Comparison of ENCODE assay signal across 12 cellular contexts in the genomic region with DNA sequence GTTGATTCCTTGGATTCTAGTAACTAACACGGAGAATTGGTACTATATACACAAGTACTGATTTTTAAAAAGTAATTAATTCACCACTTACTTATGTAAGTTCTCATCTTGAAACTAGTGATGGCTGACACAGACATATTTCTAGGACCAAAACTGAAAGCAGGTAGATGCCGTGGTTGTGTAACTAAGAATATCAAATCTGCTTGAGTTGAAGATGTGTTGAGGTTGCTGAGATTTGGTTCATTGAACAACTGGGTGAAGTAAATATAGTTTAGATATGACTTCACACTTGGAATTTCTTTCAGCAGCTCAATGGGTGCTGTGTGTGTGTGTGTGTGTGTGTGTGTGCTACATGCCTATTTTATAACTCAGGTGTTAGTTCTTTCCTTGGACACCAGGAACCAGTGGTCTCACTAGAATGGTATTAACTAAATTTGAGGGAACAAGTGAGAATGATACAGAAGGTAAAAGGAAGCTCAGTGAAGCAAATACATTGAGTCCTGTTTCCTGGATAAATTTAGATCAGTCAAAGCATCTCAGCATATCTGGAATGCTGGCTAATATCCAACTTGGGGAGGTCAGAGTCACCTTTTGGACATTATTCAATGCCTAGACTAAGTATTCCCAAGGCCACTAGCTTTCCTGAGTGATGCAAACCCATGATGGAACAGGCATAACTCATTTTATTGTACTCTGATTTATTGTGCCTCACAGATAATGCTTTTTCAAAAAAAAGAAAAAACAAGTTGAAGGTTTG.
DNase-seq lines count a peak whose midpoint lies in the region; ATAC-seq, FAIRE-seq and TF ChIP-seq lines count a peak whose summit lies in the region.
"Had no signal": no experiment of that assay in that cellular context is flagged by ENCODE, and none has a peak within 500 bp of the region (broad histone marks: within the 10 kb centered on the region; RNA-seq: fewer than 3 reads in every experiment).

No MANE protein-coding gene starts in this region.

- no peaks in the 10 kb centered on the region for H3K79me2 ChIP-seq in endothelial cell of umbilical vein (ENCODE audit: control insufficient read depth, insufficient read depth, low read length)

- dilution Hi-C loops in endothelial cell of umbilical vein (cut with MboI; ENCODE audit: extremely low pct_ligation_motif_present, low sequenced_read_pairs) = no loop called here

- H3K4me1 ChIP-seq in endothelial cell of umbilical vein (ENCODE audit: control insufficient read depth, extremely low read depth, insufficient read depth, low read length) (no peaks in the 10 kb centered on the region), aorta (ENCODE audit: control insufficient read depth in 1 of 2, insufficient read depth in 2 of 2, low read length in 2 of 2) (peaks cover 0 to 2% of the 10 kb centered on the region in 2 donors), sigmoid colon (no peaks in the 10 kb centered on the region)

- no peak for FAIRE-seq in endothelial cell of umbilical vein (lab: Jason Lieb, UNC)

- TF ChIP-seq CTCF in endothelial cell of umbilical vein (IDR thresholded peaks at IDR 0.05; ENCODE audit: extremely low read depth in 1 of 2, insufficient read depth in 1 of 2, low read depth in 1 of 2, low read length in 2 of 2) (no peak), Calu3 (IDR thresholded peaks at IDR 0.05; ENCODE audit: unreplicated experiment) (no peak), sigmoid colon (IDR thresholded peaks at IDR 0.05) (no peak)

- BruUV-seq in endothelial cell of umbilical vein (replicated peaks; lab: Mats Ljungman, UMichigan) (no TSS peak), Calu3 (replicated peaks; lab: Mats Ljungman, UMichigan) (no TSS peak)

- WGBS in aorta, 2 donors = 92 to 95% methylated on average over 2 of the region's 2 CpGs
- 67 to 79% methylated on average over 2 of the region's 2 CpGs for WGBS in sigmoid colon, 2 donors

- no peaks in the 10 kb centered on the region for H3K27me3 Mint-ChIP-seq in Calu3 (ENCODE audit: unreplicated experiment)

- no peak overlapping the region for H3K27ac ChIP-seq in endothelial cell of umbilical vein (ENCODE audit: insufficient read depth, low read depth, low read length)
- H3K27ac ChIP-seq in aorta (ENCODE audit: low read depth in 1 of 2, low read length in 2 of 2) = no peak overlapping the region
- no peak overlapping the region for H3K27ac ChIP-seq in sigmoid colon

- POLR2A ChIA-PET in endothelial cell of umbilical vein (lab: Charles Lee) = interaction anchor here (0.6 kb wide), 1 partner anchor 85 kb away, joined by 4 read pairs; no protein-coding TSS in a partner anchor

- H3K9me3 Mint-ChIP-seq in Calu3 (ENCODE audit: low read depth, unreplicated experiment) = peaks cover 3% of the 10 kb centered on the region

- no peaks in the 10 kb centered on the region for H4K20me1 ChIP-seq in endothelial cell of umbilical vein (replicated peaks; ENCODE audit: control insufficient read depth, extremely low read depth, insufficient read depth, low read length)

- TF ChIP-seq POLR2A in endothelial cell of umbilical vein (IDR thresholded peaks at IDR 0.05; ENCODE audit: low read depth, low read length) (no peak), sigmoid colon (IDR thresholded peaks at IDR 0.05) (no peak)

- H3K27ac Mint-ChIP-seq in Calu3 (ENCODE audit: unreplicated experiment) = no peak overlapping the region
- H3K27ac Mint-ChIP-seq: CD8-positive, alpha-beta memory T cell had no signal

- intact Hi-C loops in endothelial cell of umbilical vein (cut with micrococcal nuclease) (no loop called here), Calu3 (cut with micrococcal nuclease; ENCODE audit: unreplicated experiment) (no loop called here), aorta (cut with DNase I) (no loop called here), sigmoid colon (cut with DNase I) (no loop called here)

- no peaks in the 10 kb centered on the region for H3K4me1 Mint-ChIP-seq in Calu3 (ENCODE audit: low read depth, unreplicated experiment)

- H3K9me3 ChIP-seq in endothelial cell of umbilical vein (replicated peaks; ENCODE audit: control insufficient read depth, insufficient read depth, low read length) = no peaks in the 10 kb centered on the region
- H3K9me3 ChIP-seq in aorta (ENCODE audit: control insufficient read depth, low read length) = no peaks in the 10 kb centered on the region
- H3K9me3 ChIP-seq in sigmoid colon = peaks cover 0 to 4% (median 0%) of the 10 kb centered on the region in 4 donors

- no peaks in the 10 kb centered on the region for H3K36me3 Mint-ChIP-seq in Calu3 (ENCODE audit: insufficient read depth, unreplicated experiment)

- H3K9me1 ChIP-seq in endothelial cell of umbilical vein (replicated peaks; ENCODE audit: control insufficient read depth, extremely low read depth, insufficient read depth, low read length) = no peaks in the 10 kb centered on the region

- no peak overlapping the region for H2AFZ ChIP-seq in endothelial cell of umbilical vein (ENCODE audit: low read depth, low read length)

- no peak overlapping the region for H3K4me3 ChIP-seq in endothelial cell of umbilical vein (replicated peaks in 1 of 3; ENCODE audit: insufficient read depth in 1 of 3, low read depth in 1 of 3, low read length in 3 of 3)
- H3K4me3 ChIP-seq in aorta (ENCODE audit: low read length in 2 of 2) = no peak overlapping the region
- no peak overlapping the region for H3K4me3 ChIP-seq in sigmoid colon

- no peaks in the 10 kb centered on the region for H3K27me3 ChIP-seq in endothelial cell of umbilical vein (ENCODE audit: control insufficient read depth in 2 of 2, insufficient read depth in 2 of 2, low read length in 2 of 2)
- H3K27me3 ChIP-seq in aorta (ENCODE audit: control insufficient read depth in 1 of 2, insufficient read depth in 2 of 2, low read length in 1 of 2) = no peaks in the 10 kb centered on the region
- no peaks in the 10 kb centered on the region for H3K27me3 ChIP-seq in sigmoid colon

- peak; percentile 38 for DNase-seq in endothelial cell of umbilical vein (ENCODE audit: low read depth, low spot score)
- no peak for DNase-seq in Calu3
- no peak for DNase-seq in activated CD4-positive, alpha-beta T cell treated with anti-CD3 and anti-CD28 coated beads, Interleukin-2, amount 50 U/mL, for 48 hours
- DNase-seq in aorta = no peak
- DNase-seq in sigmoid colon = no peak
- DNase-seq: CD8-positive, alpha-beta memory T cell; left ventricle myocardium superior; NCI-H226; right cardiac atrium had no signal

- H3K9ac ChIP-seq in endothelial cell of umbilical vein (replicated peaks; ENCODE audit: extremely low read depth, insufficient read depth, low read length) = no peak overlapping the region

- H3K36me3 ChIP-seq in endothelial cell of umbilical vein (ENCODE audit: control insufficient read depth in 2 of 2, extremely low read depth in 1 of 2, insufficient read depth in 2 of 2, low read length in 2 of 2) (no peaks in the 10 kb centered on the region), aorta (ENCODE audit: control insufficient read depth in 1 of 2, insufficient read depth in 2 of 2, low read length in 1 of 2) (no peaks in the 10 kb centered on the region), sigmoid colon (no peaks in the 10 kb centered on the region)

- CTCF ChIA-PET in endothelial cell of umbilical vein (lab: Charles Lee) = no interaction called here
- CTCF ChIA-PET in Calu3 (lab: Charles Lee) = interaction anchor here (0.6 kb wide), 1 partner anchor 281 kb away, joined by 4 read pairs; no protein-coding TSS in a partner anchor

- ATAC-seq in GM18502 (IDR thresholded peaks at IDR 0.05; ENCODE audit: poor library complexity, unreplicated experiment) (peak; percentile 94), GM21381 (IDR thresholded peaks at IDR 0.05; ENCODE audit: unreplicated experiment) (peak; percentile 89), HG03135 (IDR thresholded peaks at IDR 0.05; ENCODE audit: unreplicated experiment) (peak; percentile 89), aorta (ENCODE audit: low FRiP score) (no peak)
- ATAC-seq: right cardiac atrium had no signal

- no peak overlapping the region for H3K4me3 Mint-ChIP-seq in Calu3 (ENCODE audit: low read depth, unreplicated experiment)

- TF ChIP-seq EP300 in sigmoid colon (IDR thresholded peaks at IDR 0.05) = no peak

- no peak overlapping the region for H3K4me2 ChIP-seq in endothelial cell of umbilical vein (ENCODE audit: insufficient read depth, low read length)

TF ChIP-seq in endothelial cell of umbilical vein, 7 proteins besides CTCF, POLR2A, EP300 and RAD21:
- TF ChIP-seq, protein P1, sequence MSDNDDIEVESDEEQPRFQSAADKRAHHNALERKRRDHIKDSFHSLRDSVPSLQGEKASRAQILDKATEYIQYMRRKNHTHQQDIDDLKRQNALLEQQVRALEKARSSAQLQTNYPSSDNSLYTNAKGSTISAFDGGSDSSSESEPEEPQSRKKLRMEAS (IDR thresholded peaks at IDR 0.05; ENCODE audit: insufficient read depth, insufficient read length) = no peak
- TF ChIP-seq FOS (IDR thresholded peaks at IDR 0.05; ENCODE audit: borderline replicate concordance, insufficient read depth, low read length) = no peak
- no peak for TF ChIP-seq GATA2 (IDR thresholded peaks at IDR 0.05; ENCODE audit: insufficient read depth, insufficient read length, low read depth, low read length)
- no peak for TF ChIP-seq MYC (IDR thresholded peaks at IDR 0.05; ENCODE audit: low read depth, low read length)
- TF ChIP-seq POLR2AphosphoS5 (IDR thresholded peaks at IDR 0.05; ENCODE audit: insufficient read depth, low read depth, low read length) = no peak
- no peak for TF ChIP-seq EZH2 (IDR thresholded peaks at IDR 0.05; ENCODE audit: borderline replicate concordance, low read depth, low read length, severe bottlenecking)
- no peak for TF ChIP-seq JUN (IDR thresholded peaks at IDR 0.05; ENCODE audit: borderline replicate concordance, insufficient read depth, insufficient read length, low read depth)
